Comparison of ENCODE assay signal across 1 cellular context in the genomic region with DNA sequence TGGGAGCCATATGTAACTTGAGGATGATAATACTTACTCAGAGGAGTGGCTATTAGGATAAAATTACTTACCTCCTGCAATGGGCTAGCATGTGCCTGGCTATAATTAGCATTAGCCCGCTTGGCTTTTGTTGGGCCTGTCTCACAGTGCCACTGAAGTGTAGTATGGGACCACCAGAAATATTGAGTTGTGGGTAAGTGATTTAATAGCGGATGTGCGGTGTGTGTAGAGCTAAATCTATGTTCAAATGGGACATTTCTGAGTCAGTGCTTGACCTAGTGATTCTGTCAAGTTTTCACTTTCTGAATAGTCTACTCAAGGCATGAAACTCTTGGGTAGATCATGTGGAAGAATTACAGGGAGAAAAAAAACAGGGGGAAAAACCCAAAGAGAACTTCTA.
TF ChIP-seq lines count a peak whose summit lies in the region.

No MANE protein-coding gene starts in this region.

TF ChIP-seq in GM12878, 131 proteins besides CTCF, POLR2A, EP300 and RAD21 (continues in another document):
- TF ChIP-seq TCF3 (IDR thresholded peaks at IDR 0.05; ENCODE audit: borderline replicate concordance, insufficient read depth, low read depth, low read length) (no peak), IKZF1 (conservative IDR thresholded peaks at IDR 0.05) (peak; percentile 50), EZH2 (IDR thresholded peaks at IDR 0.05; ENCODE audit: borderline replicate concordance, control insufficient read depth, low read depth, low read length) (no peak), NRF1 (conservative IDR thresholded peaks at IDR 0.05; ENCODE audit: low read depth, low read length) (no peak), USF2 (IDR thresholded peaks at IDR 0.05; ENCODE audit: borderline replicate concordance, low read depth, low read length) (no peak), FOXK2 (IDR thresholded peaks at IDR 0.05) (no peak), BACH1 (IDR thresholded peaks at IDR 0.05; ENCODE audit: borderline replicate concordance) (no peak), CHD1 (IDR thresholded peaks at IDR 0.05; ENCODE audit: low read depth, low read length) (no peak), CEBPB (IDR thresholded peaks at IDR 0.05; ENCODE audit: borderline replicate concordance in 1 of 2, low read depth in 2 of 2, low read length in 2 of 2) (0 out of 4 replicates have a peak, but pooled peaks of 1 of the 2 experiments have one; percentile 49), ZBTB11 (CRISPR knock-in tag; IDR thresholded peaks at IDR 0.05) (no peak), ZNF687 (IDR thresholded peaks at IDR 0.05) (peak; percentile 64; the same call in 1 of the 2 replicates), E2F4 (IDR thresholded peaks at IDR 0.05; ENCODE audit: low read depth, low read length) (no peak), KLF5 (IDR thresholded peaks at IDR 0.05; ENCODE audit: partially characterized antibody) (no peak), SUZ12 (IDR thresholded peaks at IDR 0.05; ENCODE audit: unreplicated experiment) (no peak), MXI1 (IDR thresholded peaks at IDR 0.05; ENCODE audit: low read depth, low read length) (no peak), SPI1 (IDR thresholded peaks at IDR 0.05; ENCODE audit: borderline replicate concordance, insufficient read depth, low read depth, low read length) (no peak), JUNB (IDR thresholded peaks at IDR 0.05) (peak; percentile 75), ATF2 (IDR thresholded peaks at IDR 0.05; ENCODE audit: low read length) (peak; percentile 64), BHLHE40 (IDR thresholded peaks at IDR 0.05; ENCODE audit: borderline replicate concordance in 1 of 2, low read depth in 2 of 2, low read length in 1 of 2) (peak in 1 of 2 experiments; percentile 29; a peak in 1 of 4 replicates), NFYA (IDR thresholded peaks at IDR 0.05; ENCODE audit: borderline replicate concordance, low read depth, low read length) (no peak), ZNF274 (IDR thresholded peaks at IDR 0.05; ENCODE audit: insufficient read depth, insufficient read length) (no peak), SMAD1 (IDR thresholded peaks at IDR 0.05; ENCODE audit: low read depth, partially characterized antibody) (no peak), BRCA1 (IDR thresholded peaks at IDR 0.05; ENCODE audit: low read depth, low read length) (no peak), PBX3 (IDR thresholded peaks at IDR 0.05; ENCODE audit: insufficient replicate concordance, low read depth, low read length) (no peak), CEBPZ (IDR thresholded peaks at IDR 0.05; ENCODE audit: low read depth, low read length) (no peak), SIX5 (IDR thresholded peaks at IDR 0.05; ENCODE audit: low read depth, low read length, severe bottlenecking) (no peak), RELA (IDR thresholded peaks at IDR 0.05; ENCODE audit: borderline replicate concordance, partially characterized antibody) (no peak), KAT2A (conservative IDR thresholded peaks at IDR 0.05; ENCODE audit: control insufficient read depth, low read depth, low read length) (no peak), MEF2B (IDR thresholded peaks at IDR 0.05; ENCODE audit: partially characterized antibody, poor library complexity, severe bottlenecking) (peak; percentile 53), STAT3 (IDR thresholded peaks at IDR 0.05; ENCODE audit: low read depth, low read length) (no peak), PAX8 (IDR thresholded peaks at IDR 0.05) (no peak), IRF3 (IDR thresholded peaks at IDR 0.05) (no peak)
- TF ChIP-seq, protein P1, sequence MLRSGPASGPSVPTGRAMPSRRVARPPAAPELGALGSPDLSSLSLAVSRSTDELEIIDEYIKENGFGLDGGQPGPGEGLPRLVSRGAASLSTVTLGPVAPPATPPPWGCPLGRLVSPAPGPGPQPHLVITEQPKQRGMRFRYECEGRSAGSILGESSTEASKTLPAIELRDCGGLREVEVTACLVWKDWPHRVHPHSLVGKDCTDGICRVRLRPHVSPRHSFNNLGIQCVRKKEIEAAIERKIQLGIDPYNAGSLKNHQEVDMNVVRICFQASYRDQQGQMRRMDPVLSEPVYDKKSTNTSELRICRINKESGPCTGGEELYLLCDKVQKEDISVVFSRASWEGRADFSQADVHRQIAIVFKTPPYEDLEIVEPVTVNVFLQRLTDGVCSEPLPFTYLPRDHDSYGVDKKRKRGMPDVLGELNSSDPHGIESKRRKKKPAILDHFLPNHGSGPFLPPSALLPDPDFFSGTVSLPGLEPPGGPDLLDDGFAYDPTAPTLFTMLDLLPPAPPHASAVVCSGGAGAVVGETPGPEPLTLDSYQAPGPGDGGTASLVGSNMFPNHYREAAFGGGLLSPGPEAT (IDR thresholded peaks at IDR 0.05; ENCODE audit: low read depth), result 0 out of 2 replicates have a peak, but pooled peaks have one; percentile 34
- TF ChIP-seq, protein P2, sequence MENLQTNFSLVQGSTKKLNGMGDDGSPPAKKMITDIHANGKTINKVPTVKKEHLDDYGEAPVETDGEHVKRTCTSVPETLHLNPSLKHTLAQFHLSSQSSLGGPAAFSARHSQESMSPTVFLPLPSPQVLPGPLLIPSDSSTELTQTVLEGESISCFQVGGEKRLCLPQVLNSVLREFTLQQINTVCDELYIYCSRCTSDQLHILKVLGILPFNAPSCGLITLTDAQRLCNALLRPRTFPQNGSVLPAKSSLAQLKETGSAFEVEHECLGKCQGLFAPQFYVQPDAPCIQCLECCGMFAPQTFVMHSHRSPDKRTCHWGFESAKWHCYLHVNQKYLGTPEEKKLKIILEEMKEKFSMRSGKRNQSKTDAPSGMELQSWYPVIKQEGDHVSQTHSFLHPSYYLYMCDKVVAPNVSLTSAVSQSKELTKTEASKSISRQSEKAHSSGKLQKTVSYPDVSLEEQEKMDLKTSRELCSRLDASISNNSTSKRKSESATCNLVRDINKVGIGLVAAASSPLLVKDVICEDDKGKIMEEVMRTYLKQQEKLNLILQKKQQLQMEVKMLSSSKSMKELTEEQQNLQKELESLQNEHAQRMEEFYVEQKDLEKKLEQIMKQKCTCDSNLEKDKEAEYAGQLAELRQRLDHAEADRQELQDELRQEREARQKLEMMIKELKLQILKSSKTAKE (IDR thresholded peaks at IDR 0.05; ENCODE audit: low read depth, poor library complexity, severe bottlenecking), result peak; percentile 30
